In genomic region chr19:2259331-2259730, GRCh38 we compare ENCODE assay signal across 1 cellular context.
TF ChIP-seq lines count a peak whose summit lies in the region.

No MANE protein-coding gene starts in this region.

TF ChIP-seq in HEK293, 187 proteins besides CTCF, POLR2A, EP300 and RAD21 (continued from another document):
- TF ChIP-seq PRDM10 (tag by site-specific recombination; IDR thresholded peaks at IDR 0.05) (peak; percentile 69), ZXDB (tag by site-specific recombination; IDR thresholded peaks at IDR 0.05) (no peak), KLF8 (tag by site-specific recombination; IDR thresholded peaks at IDR 0.05) (peak; percentile 25; the same call in 1 of the 2 replicates), MZF1 (tag by site-specific recombination; IDR thresholded peaks at IDR 0.05; ENCODE audit: borderline replicate concordance) (0 out of 2 replicates have a peak, but pooled peaks have one; percentile 21), ZBTB1 (tag by site-specific recombination; IDR thresholded peaks at IDR 0.05) (no peak), ZNF391 (tag by site-specific recombination; IDR thresholded peaks at IDR 0.05; ENCODE audit: borderline replicate concordance, low read depth) (no peak), ZNF280C (tag by site-specific recombination; IDR thresholded peaks at IDR 0.05) (no peak), ZEB2 (tag by site-specific recombination; IDR thresholded peaks at IDR 0.05) (peak; percentile 60; the same call in 1 of the 2 replicates), ZNF692 (tag by site-specific recombination; IDR thresholded peaks at IDR 0.05) (0 out of 2 replicates have a peak, but pooled peaks have one; percentile 19), ZNF629 (tag by site-specific recombination; IDR thresholded peaks at IDR 0.05) (peak; percentile 39), ZNF112 (tag by site-specific recombination; IDR thresholded peaks at IDR 0.05) (no peak), ZBTB11 (tag by site-specific recombination; conservative IDR thresholded peaks at IDR 0.05; ENCODE audit: low read depth) (no peak), ZNF785 (tag by site-specific recombination; IDR thresholded peaks at IDR 0.05) (no peak)
TF ChIP-seq in HEK293: peak in this region for 9.
